In the genomic region with DNA sequence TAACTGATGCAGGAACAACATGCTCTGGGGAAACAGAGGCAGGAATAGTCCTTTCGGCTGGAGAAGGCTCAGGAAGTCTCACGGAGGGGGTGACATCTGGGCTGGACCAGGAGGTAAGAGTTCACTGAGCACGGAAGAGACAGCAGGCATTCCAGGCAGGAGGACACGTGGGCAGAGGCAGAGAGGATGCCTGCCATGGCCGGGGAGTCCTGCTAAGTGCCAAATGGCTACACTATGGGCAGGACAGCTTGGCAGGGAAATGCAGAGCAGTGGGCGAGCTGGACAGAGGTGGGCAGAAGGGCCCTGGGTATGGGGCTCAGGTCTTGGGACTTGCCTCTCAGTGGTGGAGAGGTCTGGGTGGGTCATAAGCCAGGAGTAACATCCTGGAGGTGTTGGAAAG, we compare ENCODE assay signal across 1 cellular context.
TF ChIP-seq lines count a peak whose summit lies in the region.

No MANE protein-coding gene starts in this region.

TF ChIP-seq in IMR-90, 13 proteins besides CTCF, POLR2A, EP300 and RAD21 (continued from another document):
- TF ChIP-seq RCOR1 (IDR thresholded peaks at IDR 0.05; ENCODE audit: insufficient replicate concordance, low read length) (no peak), MXI1 (IDR thresholded peaks at IDR 0.05; ENCODE audit: borderline replicate concordance, low read depth, low read length) (no peak), MAFK (IDR thresholded peaks at IDR 0.05; ENCODE audit: low read depth, low read length) (no peak)
TF ChIP-seq in IMR-90: peak in this region for 0.
